Comparison of ENCODE assay signal across 1 cellular context in the genomic region with DNA sequence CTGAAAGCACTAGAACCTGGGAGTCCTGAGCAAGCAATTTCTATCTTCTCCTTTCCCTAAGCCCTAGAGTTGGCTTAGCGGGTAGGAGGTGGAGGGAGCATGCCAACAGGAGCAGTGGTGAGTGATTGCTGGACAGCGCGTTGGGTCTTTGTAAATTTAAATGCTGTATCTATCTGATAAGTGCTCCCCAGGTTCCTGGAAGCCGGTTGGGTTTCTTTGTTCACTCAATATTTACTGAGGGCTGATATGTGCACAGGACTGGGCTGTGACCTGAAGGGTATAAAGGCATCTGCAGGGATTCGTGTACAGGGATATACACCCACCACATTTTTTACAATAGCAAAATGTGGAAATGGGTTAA.
A peak's percentile ranks its signal among the peaks of the same experiment; 100 is the strongest.
TF ChIP-seq lines count a peak whose summit lies in the region.

No MANE protein-coding gene starts in this region.

TF ChIP-seq in HepG2, 621 proteins besides CTCF, POLR2A, EP300 and RAD21 (continued from another document and continues in another):
- TF ChIP-seq, protein P1, sequence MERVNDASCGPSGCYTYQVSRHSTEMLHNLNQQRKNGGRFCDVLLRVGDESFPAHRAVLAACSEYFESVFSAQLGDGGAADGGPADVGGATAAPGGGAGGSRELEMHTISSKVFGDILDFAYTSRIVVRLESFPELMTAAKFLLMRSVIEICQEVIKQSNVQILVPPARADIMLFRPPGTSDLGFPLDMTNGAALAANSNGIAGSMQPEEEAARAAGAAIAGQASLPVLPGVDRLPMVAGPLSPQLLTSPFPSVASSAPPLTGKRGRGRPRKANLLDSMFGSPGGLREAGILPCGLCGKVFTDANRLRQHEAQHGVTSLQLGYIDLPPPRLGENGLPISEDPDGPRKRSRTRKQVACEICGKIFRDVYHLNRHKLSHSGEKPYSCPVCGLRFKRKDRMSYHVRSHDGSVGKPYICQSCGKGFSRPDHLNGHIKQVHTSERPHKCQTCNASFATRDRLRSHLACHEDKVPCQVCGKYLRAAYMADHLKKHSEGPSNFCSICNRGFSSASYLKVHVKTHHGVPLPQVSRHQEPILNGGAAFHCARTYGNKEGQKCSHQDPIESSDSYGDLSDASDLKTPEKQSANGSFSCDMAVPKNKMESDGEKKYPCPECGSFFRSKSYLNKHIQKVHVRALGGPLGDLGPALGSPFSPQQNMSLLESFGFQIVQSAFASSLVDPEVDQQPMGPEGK (CRISPR knock-in tag; IDR thresholded peaks at IDR 0.05), result 0 out of 2 replicates have a peak, but pooled peaks have one; percentile 8
- TF ChIP-seq, protein P2, sequence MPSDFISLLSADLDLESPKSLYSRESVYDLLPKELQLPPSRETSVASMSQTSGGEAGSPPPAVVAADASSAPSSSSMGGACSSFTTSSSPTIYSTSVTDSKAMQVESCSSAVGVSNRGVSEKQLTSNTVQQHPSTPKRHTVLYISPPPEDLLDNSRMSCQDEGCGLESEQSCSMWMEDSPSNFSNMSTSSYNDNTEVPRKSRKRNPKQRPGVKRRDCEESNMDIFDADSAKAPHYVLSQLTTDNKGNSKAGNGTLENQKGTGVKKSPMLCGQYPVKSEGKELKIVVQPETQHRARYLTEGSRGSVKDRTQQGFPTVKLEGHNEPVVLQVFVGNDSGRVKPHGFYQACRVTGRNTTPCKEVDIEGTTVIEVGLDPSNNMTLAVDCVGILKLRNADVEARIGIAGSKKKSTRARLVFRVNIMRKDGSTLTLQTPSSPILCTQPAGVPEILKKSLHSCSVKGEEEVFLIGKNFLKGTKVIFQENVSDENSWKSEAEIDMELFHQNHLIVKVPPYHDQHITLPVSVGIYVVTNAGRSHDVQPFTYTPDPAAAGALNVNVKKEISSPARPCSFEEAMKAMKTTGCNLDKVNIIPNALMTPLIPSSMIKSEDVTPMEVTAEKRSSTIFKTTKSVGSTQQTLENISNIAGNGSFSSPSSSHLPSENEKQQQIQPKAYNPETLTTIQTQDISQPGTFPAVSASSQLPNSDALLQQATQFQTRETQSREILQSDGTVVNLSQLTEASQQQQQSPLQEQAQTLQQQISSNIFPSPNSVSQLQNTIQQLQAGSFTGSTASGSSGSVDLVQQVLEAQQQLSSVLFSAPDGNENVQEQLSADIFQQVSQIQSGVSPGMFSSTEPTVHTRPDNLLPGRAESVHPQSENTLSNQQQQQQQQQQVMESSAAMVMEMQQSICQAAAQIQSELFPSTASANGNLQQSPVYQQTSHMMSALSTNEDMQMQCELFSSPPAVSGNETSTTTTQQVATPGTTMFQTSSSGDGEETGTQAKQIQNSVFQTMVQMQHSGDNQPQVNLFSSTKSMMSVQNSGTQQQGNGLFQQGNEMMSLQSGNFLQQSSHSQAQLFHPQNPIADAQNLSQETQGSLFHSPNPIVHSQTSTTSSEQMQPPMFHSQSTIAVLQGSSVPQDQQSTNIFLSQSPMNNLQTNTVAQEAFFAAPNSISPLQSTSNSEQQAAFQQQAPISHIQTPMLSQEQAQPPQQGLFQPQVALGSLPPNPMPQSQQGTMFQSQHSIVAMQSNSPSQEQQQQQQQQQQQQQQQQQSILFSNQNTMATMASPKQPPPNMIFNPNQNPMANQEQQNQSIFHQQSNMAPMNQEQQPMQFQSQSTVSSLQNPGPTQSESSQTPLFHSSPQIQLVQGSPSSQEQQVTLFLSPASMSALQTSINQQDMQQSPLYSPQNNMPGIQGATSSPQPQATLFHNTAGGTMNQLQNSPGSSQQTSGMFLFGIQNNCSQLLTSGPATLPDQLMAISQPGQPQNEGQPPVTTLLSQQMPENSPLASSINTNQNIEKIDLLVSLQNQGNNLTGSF (CRISPR knock-in tag; IDR thresholded peaks at IDR 0.05), result no peak
- TF ChIP-seq POLR2AphosphoS5 (IDR thresholded peaks at IDR 0.05; ENCODE audit: low read depth, low read length) (no peak), NFIC (IDR thresholded peaks at IDR 0.05; ENCODE audit: low read length) (no peak), CCDC6 (CRISPR knock-in tag; IDR thresholded peaks at IDR 0.05) (no peak), THYN1 (CRISPR knock-in tag; IDR thresholded peaks at IDR 0.05; ENCODE audit: borderline replicate concordance, low read depth) (no peak), ZNF10 (CRISPR knock-in tag; IDR thresholded peaks at IDR 0.05; ENCODE audit: borderline replicate concordance, low read depth) (no peak), NR2F1 (CRISPR knock-in tag; IDR thresholded peaks at IDR 0.05) (no peak), ATAD3A (CRISPR knock-in tag; IDR thresholded peaks at IDR 0.05) (no peak), KLF9 (CRISPR knock-in tag; IDR thresholded peaks at IDR 0.05; ENCODE audit: low read depth) (no peak), RAD51 (IDR thresholded peaks at IDR 0.05; ENCODE audit: borderline replicate concordance) (no peak), ZNF724P (CRISPR knock-in tag; IDR thresholded peaks at IDR 0.05; ENCODE audit: borderline replicate concordance) (no peak), YY1 (IDR thresholded peaks at IDR 0.05; ENCODE audit: insufficient read depth, insufficient replicate concordance, low read depth, low read length) (no peak), MAFK (conservative IDR thresholded peaks at IDR 0.05 in 1 of 2, IDR thresholded peaks at IDR 0.05 in 1 of 2; ENCODE audit: low read length in 2 of 2) (0 out of 4 replicates have a peak, but pooled peaks of 1 of the 2 experiments have one; percentile 21), LCORL (IDR thresholded peaks at IDR 0.05) (no peak), LCORL (CRISPR knock-in tag; IDR thresholded peaks at IDR 0.05) (0 out of 2 replicates have a peak, but pooled peaks have one; percentile 1), EHMT2 (IDR thresholded peaks at IDR 0.05; ENCODE audit: borderline replicate concordance, low read depth, low read length) (no peak), ELF4 (CRISPR knock-in tag; IDR thresholded peaks at IDR 0.05; ENCODE audit: borderline replicate concordance) (no peak), HIVEP1 (CRISPR knock-in tag; IDR thresholded peaks at IDR 0.05) (no peak), ZNF850 (CRISPR knock-in tag; conservative IDR thresholded peaks at IDR 0.05) (0 out of 2 replicates have a peak, but pooled peaks have one; percentile 12), BHLHE40 (IDR thresholded peaks at IDR 0.05; ENCODE audit: low read length) (no peak), PHF21A (CRISPR knock-in tag; IDR thresholded peaks at IDR 0.05) (0 out of 2 replicates have a peak, but pooled peaks have one; percentile 7), NFYB (CRISPR knock-in tag; IDR thresholded peaks at IDR 0.05) (no peak), KDM6A (CRISPR knock-in tag; IDR thresholded peaks at IDR 0.05; ENCODE audit: low read depth) (no peak), BCL6 (CRISPR knock-in tag; IDR thresholded peaks at IDR 0.05) (peak; percentile 58; the same call in 1 of the 2 replicates), NR3C1 (CRISPR knock-in tag; IDR thresholded peaks at IDR 0.05) (no peak), SAP130 (CRISPR knock-in tag; IDR thresholded peaks at IDR 0.05; ENCODE audit: low read depth) (peak; percentile 47; the same call in 1 of the 2 replicates), ZNF264 (CRISPR knock-in tag; IDR thresholded peaks at IDR 0.05) (no peak), ATF7-NPFF (CRISPR knock-in tag; IDR thresholded peaks at IDR 0.05; ENCODE audit: low read depth) (no peak), ZNF747 (CRISPR knock-in tag; IDR thresholded peaks at IDR 0.05; ENCODE audit: borderline replicate concordance) (no peak), ZNF331 (CRISPR knock-in tag; IDR thresholded peaks at IDR 0.05) (no peak)
- TF ChIP-seq, protein P3, sequence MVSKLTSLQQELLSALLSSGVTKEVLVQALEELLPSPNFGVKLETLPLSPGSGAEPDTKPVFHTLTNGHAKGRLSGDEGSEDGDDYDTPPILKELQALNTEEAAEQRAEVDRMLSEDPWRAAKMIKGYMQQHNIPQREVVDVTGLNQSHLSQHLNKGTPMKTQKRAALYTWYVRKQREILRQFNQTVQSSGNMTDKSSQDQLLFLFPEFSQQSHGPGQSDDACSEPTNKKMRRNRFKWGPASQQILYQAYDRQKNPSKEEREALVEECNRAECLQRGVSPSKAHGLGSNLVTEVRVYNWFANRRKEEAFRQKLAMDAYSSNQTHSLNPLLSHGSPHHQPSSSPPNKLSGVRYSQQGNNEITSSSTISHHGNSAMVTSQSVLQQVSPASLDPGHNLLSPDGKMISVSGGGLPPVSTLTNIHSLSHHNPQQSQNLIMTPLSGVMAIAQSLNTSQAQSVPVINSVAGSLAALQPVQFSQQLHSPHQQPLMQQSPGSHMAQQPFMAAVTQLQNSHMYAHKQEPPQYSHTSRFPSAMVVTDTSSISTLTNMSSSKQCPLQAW (CRISPR knock-in tag; IDR thresholded peaks at IDR 0.05), result no peak
- TF ChIP-seq, protein P4, sequence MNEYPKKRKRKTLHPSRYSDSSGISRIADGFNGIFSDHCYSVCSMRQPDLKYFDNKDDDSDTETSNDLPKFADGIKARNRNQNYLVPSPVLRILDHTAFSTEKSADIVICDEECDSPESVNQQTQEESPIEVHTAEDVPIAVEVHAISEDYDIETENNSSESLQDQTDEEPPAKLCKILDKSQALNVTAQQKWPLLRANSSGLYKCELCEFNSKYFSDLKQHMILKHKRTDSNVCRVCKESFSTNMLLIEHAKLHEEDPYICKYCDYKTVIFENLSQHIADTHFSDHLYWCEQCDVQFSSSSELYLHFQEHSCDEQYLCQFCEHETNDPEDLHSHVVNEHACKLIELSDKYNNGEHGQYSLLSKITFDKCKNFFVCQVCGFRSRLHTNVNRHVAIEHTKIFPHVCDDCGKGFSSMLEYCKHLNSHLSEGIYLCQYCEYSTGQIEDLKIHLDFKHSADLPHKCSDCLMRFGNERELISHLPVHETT (CRISPR knock-in tag; conservative IDR thresholded peaks at IDR 0.05), result no peak
- TF ChIP-seq, protein P5, sequence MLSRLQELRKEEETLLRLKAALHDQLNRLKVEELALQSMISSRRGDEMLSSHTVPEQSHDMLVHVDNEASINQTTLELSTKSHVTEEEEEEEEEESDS (CRISPR knock-in tag; IDR thresholded peaks at IDR 0.05; ENCODE audit: borderline replicate concordance), result no peak
- TF ChIP-seq, protein P6, sequence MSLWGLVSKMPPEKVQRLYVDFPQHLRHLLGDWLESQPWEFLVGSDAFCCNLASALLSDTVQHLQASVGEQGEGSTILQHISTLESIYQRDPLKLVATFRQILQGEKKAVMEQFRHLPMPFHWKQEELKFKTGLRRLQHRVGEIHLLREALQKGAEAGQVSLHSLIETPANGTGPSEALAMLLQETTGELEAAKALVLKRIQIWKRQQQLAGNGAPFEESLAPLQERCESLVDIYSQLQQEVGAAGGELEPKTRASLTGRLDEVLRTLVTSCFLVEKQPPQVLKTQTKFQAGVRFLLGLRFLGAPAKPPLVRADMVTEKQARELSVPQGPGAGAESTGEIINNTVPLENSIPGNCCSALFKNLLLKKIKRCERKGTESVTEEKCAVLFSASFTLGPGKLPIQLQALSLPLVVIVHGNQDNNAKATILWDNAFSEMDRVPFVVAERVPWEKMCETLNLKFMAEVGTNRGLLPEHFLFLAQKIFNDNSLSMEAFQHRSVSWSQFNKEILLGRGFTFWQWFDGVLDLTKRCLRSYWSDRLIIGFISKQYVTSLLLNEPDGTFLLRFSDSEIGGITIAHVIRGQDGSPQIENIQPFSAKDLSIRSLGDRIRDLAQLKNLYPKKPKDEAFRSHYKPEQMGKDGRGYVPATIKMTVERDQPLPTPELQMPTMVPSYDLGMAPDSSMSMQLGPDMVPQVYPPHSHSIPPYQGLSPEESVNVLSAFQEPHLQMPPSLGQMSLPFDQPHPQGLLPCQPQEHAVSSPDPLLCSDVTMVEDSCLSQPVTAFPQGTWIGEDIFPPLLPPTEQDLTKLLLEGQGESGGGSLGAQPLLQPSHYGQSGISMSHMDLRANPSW (CRISPR knock-in tag; IDR thresholded peaks at IDR 0.05; ENCODE audit: borderline replicate concordance), result no peak
- TF ChIP-seq, protein P7, sequence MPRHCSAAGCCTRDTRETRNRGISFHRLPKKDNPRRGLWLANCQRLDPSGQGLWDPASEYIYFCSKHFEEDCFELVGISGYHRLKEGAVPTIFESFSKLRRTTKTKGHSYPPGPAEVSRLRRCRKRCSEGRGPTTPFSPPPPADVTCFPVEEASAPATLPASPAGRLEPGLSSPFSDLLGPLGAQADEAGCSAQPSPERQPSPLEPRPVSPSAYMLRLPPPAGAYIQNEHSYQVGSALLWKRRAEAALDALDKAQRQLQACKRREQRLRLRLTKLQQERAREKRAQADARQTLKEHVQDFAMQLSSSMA (CRISPR knock-in tag; IDR thresholded peaks at IDR 0.05), result 0 out of 2 replicates have a peak, but pooled peaks have one; percentile 52
- TF ChIP-seq, protein P8, sequence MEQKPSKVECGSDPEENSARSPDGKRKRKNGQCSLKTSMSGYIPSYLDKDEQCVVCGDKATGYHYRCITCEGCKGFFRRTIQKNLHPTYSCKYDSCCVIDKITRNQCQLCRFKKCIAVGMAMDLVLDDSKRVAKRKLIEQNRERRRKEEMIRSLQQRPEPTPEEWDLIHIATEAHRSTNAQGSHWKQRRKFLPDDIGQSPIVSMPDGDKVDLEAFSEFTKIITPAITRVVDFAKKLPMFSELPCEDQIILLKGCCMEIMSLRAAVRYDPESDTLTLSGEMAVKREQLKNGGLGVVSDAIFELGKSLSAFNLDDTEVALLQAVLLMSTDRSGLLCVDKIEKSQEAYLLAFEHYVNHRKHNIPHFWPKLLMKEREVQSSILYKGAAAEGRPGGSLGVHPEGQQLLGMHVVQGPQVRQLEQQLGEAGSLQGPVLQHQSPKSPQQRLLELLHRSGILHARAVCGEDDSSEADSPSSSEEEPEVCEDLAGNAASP (CRISPR knock-in tag; IDR thresholded peaks at IDR 0.05; ENCODE audit: borderline replicate concordance), result no peak; the same call in 1 of the 2 replicates
- TF ChIP-seq, protein P9, sequence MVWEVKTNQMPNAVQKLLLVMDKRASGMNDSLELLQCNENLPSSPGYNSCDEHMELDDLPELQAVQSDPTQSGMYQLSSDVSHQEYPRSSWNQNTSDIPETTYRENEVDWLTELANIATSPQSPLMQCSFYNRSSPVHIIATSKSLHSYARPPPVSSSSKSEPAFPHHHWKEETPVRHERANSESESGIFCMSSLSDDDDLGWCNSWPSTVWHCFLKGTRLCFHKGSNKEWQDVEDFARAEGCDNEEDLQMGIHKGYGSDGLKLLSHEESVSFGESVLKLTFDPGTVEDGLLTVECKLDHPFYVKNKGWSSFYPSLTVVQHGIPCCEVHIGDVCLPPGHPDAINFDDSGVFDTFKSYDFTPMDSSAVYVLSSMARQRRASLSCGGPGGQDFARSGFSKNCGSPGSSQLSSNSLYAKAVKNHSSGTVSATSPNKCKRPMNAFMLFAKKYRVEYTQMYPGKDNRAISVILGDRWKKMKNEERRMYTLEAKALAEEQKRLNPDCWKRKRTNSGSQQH (CRISPR knock-in tag; IDR thresholded peaks at IDR 0.05; ENCODE audit: low read depth), result no peak
- TF ChIP-seq, protein P10, sequence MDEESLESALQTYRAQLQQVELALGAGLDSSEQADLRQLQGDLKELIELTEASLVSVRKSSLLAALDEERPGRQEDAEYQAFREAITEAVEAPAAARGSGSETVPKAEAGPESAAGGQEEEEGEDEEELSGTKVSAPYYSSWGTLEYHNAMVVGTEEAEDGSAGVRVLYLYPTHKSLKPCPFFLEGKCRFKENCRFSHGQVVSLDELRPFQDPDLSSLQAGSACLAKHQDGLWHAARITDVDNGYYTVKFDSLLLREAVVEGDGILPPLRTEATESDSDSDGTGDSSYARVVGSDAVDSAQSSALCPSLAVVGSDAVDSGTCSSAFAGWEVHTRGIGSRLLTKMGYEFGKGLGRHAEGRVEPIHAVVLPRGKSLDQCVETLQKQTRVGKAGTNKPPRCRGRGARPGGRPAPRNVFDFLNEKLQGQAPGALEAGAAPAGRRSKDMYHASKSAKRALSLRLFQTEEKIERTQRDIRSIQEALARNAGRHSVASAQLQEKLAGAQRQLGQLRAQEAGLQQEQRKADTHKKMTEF (CRISPR knock-in tag; IDR thresholded peaks at IDR 0.05), result 0 out of 2 replicates have a peak, but pooled peaks have one; percentile 16
- TF ChIP-seq, protein P11, sequence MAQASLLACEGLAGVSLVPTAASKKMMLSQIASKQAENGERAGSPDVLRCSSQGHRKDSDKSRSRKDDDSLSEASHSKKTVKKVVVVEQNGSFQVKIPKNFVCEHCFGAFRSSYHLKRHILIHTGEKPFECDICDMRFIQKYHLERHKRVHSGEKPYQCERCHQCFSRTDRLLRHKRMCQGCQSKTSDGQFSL (CRISPR knock-in tag; IDR thresholded peaks at IDR 0.05), result no peak
